Comparison of ENCODE assay signal across 2 cellular contexts in genomic region chr7:156065400-156065799, GRCh38.
TF ChIP-seq lines count a peak whose summit lies in the region.

No MANE protein-coding gene starts in this region.

TF ChIP-seq in SK-N-SH, 30 proteins besides CTCF, POLR2A, EP300 and RAD21 (continued from another document):
- no peak for TF ChIP-seq EZH2phosphoT487 (IDR thresholded peaks at IDR 0.05; ENCODE audit: borderline replicate concordance, low read depth)

TF ChIP-seq in SK-N-SH treated with all-trans-retinoic acid at 6 μM for 48 hours, 23 proteins besides CTCF, POLR2A, EP300 and RAD21 (continued from another document):
- TF ChIP-seq, protein P1, sequence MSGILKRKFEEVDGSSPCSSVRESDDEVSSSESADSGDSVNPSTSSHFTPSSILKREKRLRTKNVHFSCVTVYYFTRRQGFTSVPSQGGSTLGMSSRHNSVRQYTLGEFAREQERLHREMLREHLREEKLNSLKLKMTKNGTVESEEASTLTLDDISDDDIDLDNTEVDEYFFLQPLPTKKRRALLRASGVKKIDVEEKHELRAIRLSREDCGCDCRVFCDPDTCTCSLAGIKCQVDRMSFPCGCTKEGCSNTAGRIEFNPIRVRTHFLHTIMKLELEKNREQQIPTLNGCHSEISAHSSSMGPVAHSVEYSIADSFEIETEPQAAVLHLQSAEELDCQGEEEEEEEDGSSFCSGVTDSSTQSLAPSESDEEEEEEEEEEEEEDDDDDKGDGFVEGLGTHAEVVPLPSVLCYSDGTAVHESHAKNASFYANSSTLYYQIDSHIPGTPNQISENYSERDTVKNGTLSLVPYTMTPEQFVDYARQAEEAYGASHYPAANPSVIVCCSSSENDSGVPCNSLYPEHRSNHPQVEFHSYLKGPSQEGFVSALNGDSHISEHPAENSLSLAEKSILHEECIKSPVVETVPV (CRISPR knock-in tag; IDR thresholded peaks at IDR 0.05), result no peak
- no peak for TF ChIP-seq RARB (CRISPR knock-in tag; IDR thresholded peaks at IDR 0.05)
- no peak for TF ChIP-seq ISL1 (CRISPR knock-in tag; IDR thresholded peaks at IDR 0.05)
- TF ChIP-seq GLIS3 (CRISPR knock-in tag; IDR thresholded peaks at IDR 0.05), result no peak
- no peak for TF ChIP-seq ZFP3 (CRISPR knock-in tag; IDR thresholded peaks at IDR 0.05)
TF ChIP-seq in SK-N-SH treated with all-trans-retinoic acid at 6 μM for 48 hours: peak in this region for 0.
